ENCODE assay signal across 1 cellular context in genomic region chr19:41435376-41435775, GRCh38.
TF ChIP-seq lines count a peak whose summit lies in the region.

No MANE protein-coding gene starts in this region.

TF ChIP-seq in K562, 482 proteins besides CTCF, POLR2A, EP300 and RAD21:
- 0 out of 2 replicates have a peak, but pooled peaks have one; percentile 12 for TF ChIP-seq POLR2G (IDR thresholded peaks at IDR 0.05; ENCODE audit: low read depth, low read length)
